29 cellular contexts compared by ENCODE assay signal in the genomic region with DNA sequence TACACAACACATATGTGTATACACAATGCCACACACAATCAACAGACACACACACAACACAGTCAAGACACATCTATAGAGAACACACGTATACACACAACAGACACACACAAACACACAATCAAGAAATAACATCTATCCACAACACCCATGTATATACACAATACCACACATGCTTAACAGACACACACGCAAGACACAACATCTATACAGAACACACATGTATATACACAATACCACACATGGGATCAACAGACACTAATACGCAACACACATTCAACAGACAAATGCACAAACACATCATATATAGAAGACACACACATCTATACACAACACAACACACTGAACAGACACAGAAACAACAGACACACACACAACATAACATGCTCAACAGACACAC.
"Had no signal": no experiment of that assay in that cellular context is flagged by ENCODE, and none has a peak within 500 bp of the region (broad histone marks: within the 10 kb centered on the region; RNA-seq: fewer than 3 reads in every experiment).

No MANE protein-coding gene starts in this region.

- H3K9me3 ChIP-seq: lower lobe of right lung, pancreas, prostate gland, suprapubic skin, thoracic aorta, tibial artery, upper lobe of right lung had no signal

- H3K4me3 Mint-ChIP-seq: immature natural killer cell; naive thymus-derived CD8-positive, alpha-beta T cell; nephron; neural crest cell; stimulated activated effector memory CD8-positive, alpha-beta T cell treated with anti-CD3 and anti-CD28 coated beads, Interleukin-12 subunit alpha, Interleukin-12 subunit beta, amount 100 ng/mL, for 72 hours; stimulated activated naive CD8-positive, alpha-beta T cell treated with anti-CD3 and anti-CD28 coated beads, Interleukin-15, Interleukin-2, amounts not matched to agents 100 ng/mL and 50 ng/mL, for 24 hours had no signal

- H3K4me1 Mint-ChIP-seq: immature natural killer cell; naive thymus-derived CD8-positive, alpha-beta T cell; neural crest cell; stimulated activated effector memory CD8-positive, alpha-beta T cell treated with anti-CD3 and anti-CD28 coated beads, Interleukin-12 subunit alpha, Interleukin-12 subunit beta, amount 100 ng/mL, for 72 hours had no signal

- ATAC-seq: left colon; left lung; lower lobe of right lung; naive thymus-derived CD8-positive, alpha-beta T cell; pancreas; right cardiac atrium; stimulated activated effector memory CD8-positive, alpha-beta T cell treated with anti-CD3 and anti-CD28 coated beads, Interleukin-12 subunit alpha, Interleukin-12 subunit beta, amount 100 ng/mL, for 72 hours; upper lobe of right lung had no signal

- H3K4me3 ChIP-seq: left lung, lower lobe of right lung, pancreas, prostate gland, sigmoid colon, spleen, suprapubic skin, thoracic aorta, tibial artery, upper lobe of right lung had no signal

- H3K27ac ChIP-seq: left lung, lower lobe of right lung, pancreas, prostate gland, sigmoid colon, spleen, suprapubic skin, thoracic aorta, tibial artery, upper lobe of right lung had no signal

- DNase-seq: hypothalamus; immature natural killer cell; kidney; left colon; left lung; lower lobe of right lung; mammary epithelial cell; mesenchymal stem cell; naive thymus-derived CD8-positive, alpha-beta T cell; nucleus accumbens; pancreas; posterior cingulate gyrus; retina; right cardiac atrium; sigmoid colon; small intestine; spleen; stimulated activated CD4-positive, alpha-beta T cell treated with anti-CD3 and anti-CD28 coated beads, Interleukin-4, amount 100 ng/mL, for 24 hours; stimulated activated naive CD4-positive, alpha-beta T cell; tibial artery; trophoblast cell; upper lobe of right lung had no signal

- H3K27me3 ChIP-seq: left lung, pancreas, upper lobe of right lung had no signal

- H3K27ac Mint-ChIP-seq: immature natural killer cell; naive thymus-derived CD8-positive, alpha-beta T cell; nephron; stimulated activated effector memory CD8-positive, alpha-beta T cell treated with anti-CD3 and anti-CD28 coated beads, Interleukin-12 subunit alpha, Interleukin-12 subunit beta, amount 100 ng/mL, for 72 hours; stimulated activated naive CD8-positive, alpha-beta T cell treated with anti-CD3 and anti-CD28 coated beads, Interleukin-15, Interleukin-2, amounts not matched to agents 100 ng/mL and 50 ng/mL, for 24 hours had no signal

- H3K36me3 ChIP-seq: left lung, lower lobe of right lung, pancreas, prostate gland, sigmoid colon, spleen, suprapubic skin, thoracic aorta, tibial artery, upper lobe of right lung had no signal

- H3K9me3 Mint-ChIP-seq: nephron; neural crest cell; stimulated activated naive CD8-positive, alpha-beta T cell treated with anti-CD3 and anti-CD28 coated beads, Interleukin-15, Interleukin-2, amounts not matched to agents 100 ng/mL and 50 ng/mL, for 24 hours had no signal

- H3K4me1 ChIP-seq: left lung, lower lobe of right lung, pancreas, prostate gland, sigmoid colon, spleen, suprapubic skin, upper lobe of right lung had no signal

- H3K36me3 Mint-ChIP-seq: immature natural killer cell; naive thymus-derived CD8-positive, alpha-beta T cell; stimulated activated effector memory CD8-positive, alpha-beta T cell treated with anti-CD3 and anti-CD28 coated beads, Interleukin-12 subunit alpha, Interleukin-12 subunit beta, amount 100 ng/mL, for 72 hours had no signal
